In the genomic region with DNA sequence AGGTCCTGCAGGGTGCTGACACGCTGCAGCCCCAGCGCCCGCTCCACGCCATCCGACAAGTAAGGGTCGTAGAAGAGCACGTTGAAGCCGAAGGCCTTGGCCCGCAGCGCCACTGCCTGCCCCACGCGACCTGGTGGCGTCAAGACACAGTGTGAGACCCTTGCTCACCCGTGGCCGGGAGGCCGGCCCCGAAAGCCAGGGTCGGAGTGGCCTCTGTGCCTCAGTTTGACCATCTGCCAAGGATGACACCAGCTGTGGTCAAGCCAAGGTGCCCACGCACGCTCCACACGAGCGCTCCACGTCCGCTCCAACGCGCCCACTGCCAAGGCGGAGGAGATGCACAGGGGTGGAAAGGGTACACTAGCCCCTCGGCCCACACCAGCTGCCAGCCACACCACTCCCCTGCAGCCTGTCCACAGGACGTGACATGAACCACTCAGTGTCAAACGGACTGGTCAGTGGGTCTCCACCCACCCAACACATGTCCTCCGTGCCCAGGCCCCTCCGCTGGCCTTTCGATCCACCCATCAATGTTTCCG, we compare ENCODE assay signal across 9 cellular contexts. TPM values are rescaled to one million over a fixed set of nuclear protein-coding genes. Genes with fewer than 3 reads are reported as not detected.
DNase-seq lines count a peak whose midpoint lies in the region; ATAC-seq and TF ChIP-seq lines count a peak whose summit lies in the region.
"Had no signal": no experiment of that assay in that cellular context is flagged by ENCODE, and none has a peak within 500 bp of the region (broad histone marks: within the 10 kb centered on the region; RNA-seq: fewer than 3 reads in every experiment).

No MANE protein-coding gene starts in this region.

- H3K9me3 ChIP-seq in Loucy (ENCODE audit: insufficient read depth, low read depth, low read length) (no peaks in the 10 kb centered on the region), neuronal stem cell (replicated peaks in 1 of 2; ENCODE audit: control insufficient read depth in 2 of 2, insufficient read depth in 1 of 2, low read depth in 1 of 2, low read length in 2 of 2) (no peaks in the 10 kb centered on the region), SJCRH30 (replicated peaks) (no peaks in the 10 kb centered on the region)
- H3K9me3 ChIP-seq: sigmoid colon had no signal

- peaks cover 14% of the 10 kb centered on the region for H4K20me1 ChIP-seq in Loucy (ENCODE audit: insufficient read depth, low read length, poor library complexity, severe bottlenecking)

- peak overlapping the region; percentile 64 for H3K14ac ChIP-seq in neuronal stem cell (ENCODE audit: low read length)

- H3K36me3 ChIP-seq in Loucy (ENCODE audit: insufficient read depth, low read length) (peaks cover 53% of the 10 kb centered on the region; the same call in 1 of the 2 replicates), neuronal stem cell (replicated peaks in 1 of 2; ENCODE audit: control insufficient read depth in 2 of 2, insufficient read depth in 2 of 2, low read length in 2 of 2) (peaks cover 52 to 93% of the 10 kb centered on the region in 2 donors), SJCRH30 (peaks cover 44% of the 10 kb centered on the region)

- no peak overlapping the region for H2AFZ ChIP-seq in Loucy (ENCODE audit: low read length)
- H2AFZ ChIP-seq in neuronal stem cell (ENCODE audit: low read length), result no peak overlapping the region

- no peaks in the 10 kb centered on the region for H3F3A ChIP-seq in Loucy (ENCODE audit: low read depth)

- H3K9me2 ChIP-seq in Loucy (replicated peaks; ENCODE audit: low read depth, low read length), result no peaks in the 10 kb centered on the region

- peak overlapping the region; percentile 56 for H3K4me3 Mint-ChIP-seq in activated CD8-positive, alpha-beta memory T cell treated with anti-CD3 and anti-CD28 coated beads, Interleukin-2, amount 10 ng/mL, durations not matched to agents 7 days and 5 days
- H3K4me3 Mint-ChIP-seq in activated naive CD8-positive, alpha-beta T cell treated with anti-CD3 and anti-CD28 coated beads, Interleukin-2, amount 10 ng/mL, durations not matched to agents 7 days and 5 days, result peak overlapping the region; percentile 64

- H3K79me2 ChIP-seq in Loucy (ENCODE audit: insufficient read depth, low read length), result peaks cover 13% of the 10 kb centered on the region; the same call in 1 of the 2 replicates

- peak overlapping the region; percentile 88 for H3K27ac Mint-ChIP-seq in activated CD8-positive, alpha-beta memory T cell treated with anti-CD3 and anti-CD28 coated beads, Interleukin-2, amount 10 ng/mL, durations not matched to agents 7 days and 5 days
- H3K27ac Mint-ChIP-seq in activated naive CD8-positive, alpha-beta T cell treated with anti-CD3 and anti-CD28 coated beads, Interleukin-2, amount 10 ng/mL, durations not matched to agents 7 days and 5 days, result peak overlapping the region; percentile 86

- H3K4me1 ChIP-seq in Loucy (ENCODE audit: insufficient read depth, low read length, poor library complexity, severe bottlenecking), result peaks cover 9% of the 10 kb centered on the region
- H3K4me1 ChIP-seq in neuronal stem cell (ENCODE audit: control insufficient read depth in 2 of 2, insufficient read depth in 1 of 2, low read depth in 1 of 2, low read length in 2 of 2), result no peaks in the 10 kb centered on the region
- no peaks in the 10 kb centered on the region for H3K4me1 ChIP-seq in SJCRH30

- H3K27me3 Mint-ChIP-seq in activated CD8-positive, alpha-beta memory T cell treated with anti-CD3 and anti-CD28 coated beads, Interleukin-2, amount 10 ng/mL, durations not matched to agents 7 days and 5 days, result no peaks in the 10 kb centered on the region
- H3K27me3 Mint-ChIP-seq in activated naive CD8-positive, alpha-beta T cell treated with anti-CD3 and anti-CD28 coated beads, Interleukin-2, amount 10 ng/mL, durations not matched to agents 7 days and 5 days, result no peaks in the 10 kb centered on the region

- H2AK5ac ChIP-seq in neuronal stem cell (ENCODE audit: low read depth, low read length), result no peak overlapping the region

- peaks cover 43% of the 10 kb centered on the region for H3K4me1 Mint-ChIP-seq in activated CD8-positive, alpha-beta memory T cell treated with anti-CD3 and anti-CD28 coated beads, Interleukin-2, amount 10 ng/mL, durations not matched to agents 7 days and 5 days
- H3K4me1 Mint-ChIP-seq in activated naive CD8-positive, alpha-beta T cell treated with anti-CD3 and anti-CD28 coated beads, Interleukin-2, amount 10 ng/mL, durations not matched to agents 7 days and 5 days, result peaks cover 26% of the 10 kb centered on the region

- POLR2A ChIA-PET in activated naive CD8-positive, alpha-beta T cell treated with anti-CD3 and anti-CD28 coated beads, Interleukin-2, amount 10 ng/mL, durations not matched to agents 7 days and 5 days (lab: Charles Lee), result interaction anchor here (1.0 to 2.3 kb wide), 5 partner anchors 15 to 130 kb away, joined by 4 to 37 read pairs (median 7); no protein-coding TSS in a partner anchor

- peaks cover 37% of the 10 kb centered on the region for H3K36me3 Mint-ChIP-seq in activated CD8-positive, alpha-beta memory T cell treated with anti-CD3 and anti-CD28 coated beads, Interleukin-2, amount 10 ng/mL, durations not matched to agents 7 days and 5 days
- peaks cover 36% of the 10 kb centered on the region for H3K36me3 Mint-ChIP-seq in activated naive CD8-positive, alpha-beta T cell treated with anti-CD3 and anti-CD28 coated beads, Interleukin-2, amount 10 ng/mL, durations not matched to agents 7 days and 5 days

- peaks cover 16% of the 10 kb centered on the region for H3K79me1 ChIP-seq in neuronal stem cell (ENCODE audit: low read depth, low read length)

- peak overlapping the region; percentile 43 for H3K4me3 ChIP-seq in Loucy (ENCODE audit: low read length, poor library complexity, severe bottlenecking)
- H3K4me3 ChIP-seq in neuronal stem cell (ENCODE audit: low read length in 2 of 2), result no peak overlapping the region
- no peak overlapping the region for H3K4me3 ChIP-seq in SJCRH30
- H3K4me3 ChIP-seq: sigmoid colon had no signal

- H3K27me3 ChIP-seq in Loucy (ENCODE audit: insufficient read depth, low read length, poor library complexity, severe bottlenecking), result no peaks in the 10 kb centered on the region
- no peaks in the 10 kb centered on the region for H3K27me3 ChIP-seq in neuronal stem cell (ENCODE audit: control insufficient read depth in 3 of 3, insufficient read depth in 3 of 3, low read depth in 1 of 3, low read length in 3 of 3)
- no peaks in the 10 kb centered on the region for H3K27me3 ChIP-seq in SJCRH30
- H3K27me3 ChIP-seq: sigmoid colon had no signal

- H3K4ac ChIP-seq in neuronal stem cell (ENCODE audit: low read length), result no peak overlapping the region

- peak overlapping the region; percentile 53 for H3K9ac ChIP-seq in Loucy (ENCODE audit: low read depth, low read length, poor library complexity, severe bottlenecking)
- H3K9ac ChIP-seq in neuronal stem cell (ENCODE audit: low read depth, low read length, poor library complexity), result no peak overlapping the region

- no peak overlapping the region for H2BK15ac ChIP-seq in neuronal stem cell (ENCODE audit: low read length)

- TF ChIP-seq CTCF in Loucy (conservative IDR thresholded peaks at IDR 0.05; ENCODE audit: low read length), result no peak

- no peaks in the 10 kb centered on the region for H3K9me3 Mint-ChIP-seq in activated CD8-positive, alpha-beta memory T cell treated with anti-CD3 and anti-CD28 coated beads, Interleukin-2, amount 10 ng/mL, durations not matched to agents 7 days and 5 days (ENCODE audit: low read depth)
- H3K9me3 Mint-ChIP-seq in activated naive CD8-positive, alpha-beta T cell treated with anti-CD3 and anti-CD28 coated beads, Interleukin-2, amount 10 ng/mL, durations not matched to agents 7 days and 5 days, result no peaks in the 10 kb centered on the region

- no peak for DNase-seq in activated CD8-positive, alpha-beta memory T cell treated with anti-CD3 and anti-CD28 coated beads, Interleukin-2, amount 10 ng/mL, durations not matched to agents 7 days and 5 days
- no peak for DNase-seq in activated CD8-positive, alpha-beta memory T cell treated with anti-CD3 and anti-CD28 coated beads, Interleukin-2, amount 50 U/mL, for 48 hours
- DNase-seq in activated naive CD8-positive, alpha-beta T cell treated with anti-CD3 and anti-CD28 coated beads, Interleukin-2, amount 10 ng/mL, durations not matched to agents 7 days and 5 days, result no peak
- DNase-seq in neuronal stem cell (ENCODE audit: low spot score) (no peak), SJCRH30 (no peak)
- DNase-seq: sigmoid colon had no signal

- H2BK120ac ChIP-seq in neuronal stem cell (ENCODE audit: low read depth, low read length), result no peak overlapping the region

- H3K27ac ChIP-seq in neuronal stem cell (replicated peaks; ENCODE audit: low read length) (no peak overlapping the region), SJCRH30 (no peak overlapping the region)

- H4K91ac ChIP-seq in neuronal stem cell (ENCODE audit: low read depth, low read length, poor library complexity), result no peak overlapping the region

- H3K18ac ChIP-seq in neuronal stem cell (ENCODE audit: low read length), result no peak overlapping the region

- CTCF ChIA-PET in activated CD8-positive, alpha-beta memory T cell treated with anti-CD3 and anti-CD28 coated beads, Interleukin-2, amount 10 ng/mL, durations not matched to agents 7 days and 5 days (lab: Charles Lee), result interaction anchor here (1.0 to 2.9 kb wide), 10 partner anchors 13 to 131 kb away, joined by 3 to 16 read pairs (median 7); partner anchors contain the start of gene UVSSA

- no CpG with 5 or more reads among the region's 34 CpGs for WGBS in neuronal stem cell (ENCODE audit: extremely low coverage in 2 of 2, insufficient read length in 2 of 2, insufficient replicate concordance in 1 of 2), 2 donors

- H3K23ac ChIP-seq in neuronal stem cell (ENCODE audit: low read depth, low read length, poor library complexity), result peak overlapping the region; percentile 86

- H2BK12ac ChIP-seq in neuronal stem cell (ENCODE audit: low read length), result no peak overlapping the region

- ATAC-seq in activated CD8-positive, alpha-beta memory T cell treated with anti-CD3 and anti-CD28 coated beads, Interleukin-2, amount 10 ng/mL, durations not matched to agents 7 days and 5 days, result no peak
- ATAC-seq in activated naive CD8-positive, alpha-beta T cell treated with anti-CD3 and anti-CD28 coated beads, Interleukin-2, amount 10 ng/mL, durations not matched to agents 7 days and 5 days (ENCODE audit: low read depth), result no peak
- no peak for ATAC-seq in HG03469 (IDR thresholded peaks at IDR 0.05; ENCODE audit: unreplicated experiment)
- no peak for ATAC-seq in HG03175 (IDR thresholded peaks at IDR 0.05; ENCODE audit: unreplicated experiment)

- H3K4me2 ChIP-seq in Loucy (ENCODE audit: low read depth, low read length, poor library complexity, severe bottlenecking) (peak overlapping the region; percentile 43), neuronal stem cell (ENCODE audit: insufficient read depth, low read length, poor library complexity, severe bottlenecking) (no peak overlapping the region)

- H4K8ac ChIP-seq in neuronal stem cell (ENCODE audit: low read depth, low read length), result no peak overlapping the region

- H2BK5ac ChIP-seq in neuronal stem cell (ENCODE audit: low read length), result no peak overlapping the region

RNA-seq across cellular contexts. Expression of gene CTBP1, which starts 32.8 kb away (rescaled TPM):
- total RNA-seq in activated CD8-positive, alpha-beta memory T cell treated with anti-CD3 and anti-CD28 coated beads, Interleukin-2, amount 10 ng/mL, durations not matched to agents 7 days and 5 days, result 100 to 1,000 TPM; 193 to 250 TPM
- total RNA-seq in activated naive CD8-positive, alpha-beta T cell treated with anti-CD3 and anti-CD28 coated beads, Interleukin-2, amount 10 ng/mL, durations not matched to agents 7 days and 5 days, result 100 to 1,000 TPM; 194 to 211 TPM
- 151 TPM for polyA plus RNA-seq in neuronal stem cell (2013, experiment 1 of 2)
- 149 TPM for polyA plus RNA-seq in neuronal stem cell (2013, experiment 2 of 2)
- 141 and 143 TPM in 2 replicates for total RNA-seq in SJCRH30 (2014; rRNA removed; shearing (Covaris generic))

RNA-seq across cellular contexts. Expression of gene SPON2, which starts 43.8 kb away (rescaled TPM):
- total RNA-seq in activated CD8-positive, alpha-beta memory T cell treated with anti-CD3 and anti-CD28 coated beads, Interleukin-2, amount 10 ng/mL, durations not matched to agents 7 days and 5 days, result 10 to 100 TPM; 11.7 to 28.0 TPM
- 10 to 100 TPM; 18.5 to 18.8 TPM for total RNA-seq in activated naive CD8-positive, alpha-beta T cell treated with anti-CD3 and anti-CD28 coated beads, Interleukin-2, amount 10 ng/mL, durations not matched to agents 7 days and 5 days
- 5.9 TPM for polyA plus RNA-seq in neuronal stem cell (2013, experiment 1 of 2)
- 5.8 TPM for polyA plus RNA-seq in neuronal stem cell (2013, experiment 2 of 2)
- 2.5 and 3.2 TPM in 2 replicates for total RNA-seq in SJCRH30 (2014; rRNA removed; shearing (Covaris generic))
